Comparison of ENCODE assay signal across 8 cellular contexts in the genomic region with DNA sequence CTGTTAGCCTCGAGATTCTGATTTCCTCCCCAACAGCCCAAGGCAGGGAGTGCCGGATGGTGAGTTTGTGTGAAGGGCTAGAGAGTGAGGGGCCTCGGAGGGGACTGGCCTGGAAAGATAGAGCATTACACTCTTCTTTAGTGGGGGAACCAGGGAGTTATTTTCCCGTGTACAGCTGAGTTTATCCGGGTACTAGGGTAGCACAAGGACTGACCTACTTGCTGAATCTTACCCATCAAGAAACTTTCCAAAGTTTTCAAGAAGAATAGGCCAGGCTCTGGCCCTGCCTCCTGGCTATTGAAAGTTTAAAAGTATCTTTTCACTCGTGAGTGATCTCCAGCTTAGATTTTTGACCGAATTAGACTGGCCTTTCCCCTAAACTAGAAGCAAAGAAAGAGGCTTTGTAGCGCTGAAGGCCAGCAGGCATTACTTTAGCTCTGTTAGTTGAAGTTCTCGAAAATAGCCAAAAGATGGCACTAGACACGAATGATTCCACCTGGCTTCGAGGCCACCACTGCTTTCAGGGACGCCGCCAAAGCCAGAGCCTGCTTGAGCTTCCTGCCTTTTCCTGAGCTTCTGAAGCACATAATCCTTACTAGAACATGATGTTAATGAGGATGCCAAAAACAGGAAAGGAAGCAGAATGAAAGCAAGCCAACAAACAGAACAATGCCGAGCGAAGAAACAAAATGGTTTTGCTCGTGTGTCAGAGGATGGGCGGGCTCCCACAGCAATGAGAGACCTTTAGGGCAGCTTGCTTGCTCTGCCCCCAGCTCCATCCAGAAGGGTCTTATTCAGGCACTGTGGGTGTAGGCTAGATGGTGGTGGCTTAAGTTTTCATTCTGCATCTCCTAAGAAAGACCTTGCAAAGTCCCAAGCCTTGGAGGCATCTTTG. TPM values are rescaled to one million over a fixed set of nuclear protein-coding genes. Genes with fewer than 3 reads are reported as not detected.
DNase-seq lines count a peak whose midpoint lies in the region; ATAC-seq, FAIRE-seq and TF ChIP-seq lines count a peak whose summit lies in the region.
"Had no signal": no experiment of that assay in that cellular context is flagged by ENCODE, and none has a peak within 500 bp of the region (broad histone marks: within the 10 kb centered on the region; RNA-seq: fewer than 3 reads in every experiment).

No MANE protein-coding gene starts in this region.

- 34 to 35% methylated on average over 17 of the region's 17 CpGs for WGBS in thyroid gland, 2 donors

- H3K4me3 ChIP-seq in bronchial epithelial cell (ENCODE audit: low read depth, low read length), result no peak overlapping the region
- no peak overlapping the region for H3K4me3 ChIP-seq in thyroid gland (replicated peaks in 1 of 3)

- no peaks in the 10 kb centered on the region for H3K4me1 ChIP-seq in thyroid gland

- FAIRE-seq in G401.6 (lab: Jason Lieb, UNC) (peak; percentile 88), HTR-8/SVneo (lab: Jason Lieb, UNC) (peak; percentile 48), bronchial epithelial cell (lab: Jason Lieb, UNC) (no peak)
- FAIRE-seq: colon had no signal

- H3K27me3 ChIP-seq in bronchial epithelial cell (ENCODE audit: control insufficient read depth, insufficient read depth, low read length) (no peaks in the 10 kb centered on the region), thyroid gland (no peaks in the 10 kb centered on the region)

- H3K9me3 ChIP-seq in thyroid gland, result no peaks in the 10 kb centered on the region

- DNase-seq in HTR-8/SVneo (ENCODE audit: insufficient read length, low spot score) (peak; percentile 63), NCI-H82 treated with DMSO at 0.1 percent for 48 hours (lab: John Stamatoyannopoulos, UW; ENCODE audit: unreplicated experiment) (peak; percentile 79), bronchial epithelial cell (ENCODE audit: low read depth) (peak; percentile 57), kidney tubule cell (ENCODE audit: low spot score) (peak; percentile 70), thyroid gland (peak; percentile 31 to 44)

- H3K27ac ChIP-seq in thyroid gland, result no peak overlapping the region

- ATAC-seq in GM21423 (IDR thresholded peaks at IDR 0.05; ENCODE audit: unreplicated experiment), result peak; percentile 86

- TF ChIP-seq POLR2A in thyroid gland (IDR thresholded peaks at IDR 0.05), result no peak

- intact Hi-C loops in thyroid gland (cut with DNase I), result no loop called here

- H3K36me3 ChIP-seq in bronchial epithelial cell (ENCODE audit: control insufficient read depth, insufficient read depth, low read length), result no peaks in the 10 kb centered on the region
- no peaks in the 10 kb centered on the region for H3K36me3 ChIP-seq in thyroid gland

- TF ChIP-seq CTCF in bronchial epithelial cell (IDR thresholded peaks at IDR 0.05; ENCODE audit: insufficient read depth, low read length, severe bottlenecking) (peak; percentile 70), thyroid gland (IDR thresholded peaks at IDR 0.05) (peak in 5 of 6 experiments; percentile 5 to 54 (median 31))

RNA-seq across cellular contexts. Expression of a gene that starts 55.8 kb away (rescaled TPM):
- 46.1 and 49.5 TPM in 2 replicates for total RNA-seq in bronchial epithelial cell
- total RNA-seq in thyroid gland, result 10 to 100 TPM; 41.4 to 50.8 (median 43.0) TPM
